Comparison of ENCODE assay signal across 16 cellular contexts in the genomic region with DNA sequence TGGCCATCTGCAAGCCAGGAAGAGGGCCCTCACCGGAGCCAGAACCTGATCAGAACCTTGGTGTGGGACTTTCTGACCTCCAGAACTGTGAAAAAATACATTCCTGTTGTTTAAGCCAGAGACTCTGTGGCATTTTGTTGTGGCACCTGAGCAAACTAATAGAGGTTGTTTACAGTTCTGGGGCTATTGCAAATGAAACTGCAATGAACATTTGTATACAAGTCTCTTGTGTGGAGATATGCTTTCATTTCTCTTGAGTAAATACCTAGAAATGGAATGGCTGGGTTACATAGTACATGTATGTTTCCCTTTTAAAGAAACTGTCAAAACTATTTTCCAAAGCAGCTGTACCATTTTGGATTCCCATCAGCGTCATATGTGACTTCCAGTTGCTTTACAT. TPM values are rescaled to one million over a fixed set of nuclear protein-coding genes. Genes with fewer than 3 reads are reported as not detected.
DNase-seq lines count a peak whose midpoint lies in the region; ATAC-seq, FAIRE-seq and TF ChIP-seq lines count a peak whose summit lies in the region.
"Had no signal": no experiment of that assay in that cellular context is flagged by ENCODE, and none has a peak within 500 bp of the region (broad histone marks: within the 10 kb centered on the region; RNA-seq: fewer than 3 reads in every experiment).

No MANE protein-coding gene starts in this region.

- H3K4me1 Mint-ChIP-seq in endodermal cell, result no peaks in the 10 kb centered on the region

- no TSS peak for BruUV-seq in IMR-90 (replicated peaks; lab: Mats Ljungman, UMichigan)

- no peak overlapping the region for H4K8ac ChIP-seq in IMR-90 (ENCODE audit: low read depth in 2 of 2, low read length in 2 of 2)

- DNase-seq in GM12892 (ENCODE audit: insufficient read length) (no peak), IMR-90 (no peak), BE2C (no peak), MM.1S (no peak), endodermal cell (no peak)
- DNase-seq: C1 segment of cervical spinal cord; Calu3; CD4-positive, alpha-beta T cell; DMS 273 treated with DMSO at 0.1 percent for 48 hours; HCEC 1CT; HFFc6 had no signal

- H3K27me3 Mint-ChIP-seq in endodermal cell (ENCODE audit: insufficient read depth), result peaks cover 7% of the 10 kb centered on the region
- H3K27me3 Mint-ChIP-seq: CD4-positive, alpha-beta T cell had no signal

- FAIRE-seq in GM12892 (lab: Jason Lieb, UNC), result peak; percentile 24
- FAIRE-seq: A549, H1 had no signal

- no peak for TF ChIP-seq RAD21 in IMR-90 (IDR thresholded peaks at IDR 0.05; ENCODE audit: low read length)

- H3K36me3 Mint-ChIP-seq in endodermal cell (ENCODE audit: low read depth), result no peaks in the 10 kb centered on the region

- TF ChIP-seq POLR2A in GM12892 (IDR thresholded peaks at IDR 0.05; ENCODE audit: low read depth, low read length) (no peak), IMR-90 (IDR thresholded peaks at IDR 0.05; ENCODE audit: low read depth, low read length) (no peak)

- H3K36me3 ChIP-seq in IMR-90 (ENCODE audit: control insufficient read depth, insufficient read depth, low read length), result no peaks in the 10 kb centered on the region
- H3K36me3 ChIP-seq in BE2C, result no peaks in the 10 kb centered on the region
- no peaks in the 10 kb centered on the region for H3K36me3 ChIP-seq in MM.1S (replicated peaks; ENCODE audit: insufficient read depth, low read length)
- H3K36me3 ChIP-seq in endodermal cell (ENCODE audit: control insufficient read depth, insufficient read depth, low read length), result no peaks in the 10 kb centered on the region

- CTCF ChIA-PET in IMR-90 (lab: Yijun Ruan, JAX), result interaction anchor here (0.6 kb wide), 1 partner anchor 20 kb away, joined by 4 read pairs; no protein-coding TSS in a partner anchor

- H2BK5ac ChIP-seq in IMR-90 (ENCODE audit: low read depth, low read length, poor library complexity, severe bottlenecking), result no peak overlapping the region

- no peak overlapping the region for H3K27ac Mint-ChIP-seq in endodermal cell
- H3K27ac Mint-ChIP-seq: CD4-positive, alpha-beta T cell; HFFc6; IgD-negative memory B cell had no signal

- H3K27ac ChIP-seq in IMR-90 (ENCODE audit: insufficient read depth, low read length) (no peak overlapping the region), MM.1S (ENCODE audit: low read length) (no peak overlapping the region), endodermal cell (ENCODE audit: low read depth, low read length) (no peak overlapping the region)
- H3K27ac ChIP-seq: A549, KMS-11 had no signal

- H3K9me3 ChIP-seq in IMR-90 (ENCODE audit: control insufficient read depth, insufficient read depth, low read length) (no peaks in the 10 kb centered on the region), BE2C (no peaks in the 10 kb centered on the region), MM.1S (replicated peaks; ENCODE audit: insufficient read depth, low read length) (no peaks in the 10 kb centered on the region), endodermal cell (ENCODE audit: control insufficient read depth, low read length) (peaks cover 27% of the 10 kb centered on the region)
- H3K9me3 ChIP-seq: A549 had no signal

- peak; percentile 47 for ATAC-seq in HG02588 (IDR thresholded peaks at IDR 0.05; ENCODE audit: unreplicated experiment)
- no peak for ATAC-seq in IMR-90 (ENCODE audit: low read depth)
- ATAC-seq: A549 had no signal

- POLR2A ChIA-PET in IMR-90 (lab: Charles Lee; ENCODE audit: unreplicated experiment), result no interaction called here

- no peak overlapping the region for H3K4ac ChIP-seq in IMR-90 (ENCODE audit: low read depth, low read length)

- H3K56ac ChIP-seq in IMR-90 (ENCODE audit: extremely low read depth, insufficient read depth, low read length), result no peak overlapping the region

- no peak overlapping the region for H2AK5ac ChIP-seq in IMR-90 (ENCODE audit: low read depth, low read length)

- no peak overlapping the region for H4K5ac ChIP-seq in IMR-90 (ENCODE audit: low read depth, low read length)

- no peak overlapping the region for H3K23ac ChIP-seq in IMR-90 (ENCODE audit: low read depth, low read length)

- H3F3A ChIP-seq in MM.1S (ENCODE audit: insufficient read depth, low read length), result no peaks in the 10 kb centered on the region

- H3K79me1 ChIP-seq in IMR-90 (ENCODE audit: low read depth in 1 of 2, low read length in 2 of 2), result no peaks in the 10 kb centered on the region; a peak in 1 of 4 replicates

- in situ Hi-C loops in IMR-90 (cut with MboI; ENCODE audit: low sequenced_read_pairs), result no loop called here

- no peaks in the 10 kb centered on the region for H3K9me1 ChIP-seq in IMR-90 (ENCODE audit: insufficient read depth, low read length)

- no peak overlapping the region for H4K91ac ChIP-seq in IMR-90 (ENCODE audit: insufficient read depth, low read depth, low read length)

- H3K18ac ChIP-seq in IMR-90 (ENCODE audit: low read depth, low read length), result no peak overlapping the region

- H2BK120ac ChIP-seq in IMR-90 (ENCODE audit: low read depth, low read length), result no peak overlapping the region

- intact Hi-C loops in IMR-90 (cut with micrococcal nuclease), result no loop called here

- dilution Hi-C loops in IMR-90 (cut with HindIII; ENCODE audit: low sequenced_read_pairs, unreplicated experiment), result no loop called here

- H4K20me1 ChIP-seq in IMR-90 (ENCODE audit: insufficient read depth, low read length) (no peaks in the 10 kb centered on the region), MM.1S (ENCODE audit: insufficient read depth, low read length) (no peaks in the 10 kb centered on the region)

- H3K4me1 ChIP-seq in IMR-90 (ENCODE audit: control insufficient read depth, insufficient read depth, low read length) (no peaks in the 10 kb centered on the region), BE2C (no peaks in the 10 kb centered on the region), MM.1S (ENCODE audit: low read length) (no peaks in the 10 kb centered on the region), endodermal cell (ENCODE audit: control insufficient read depth, insufficient read depth, low read length) (no peaks in the 10 kb centered on the region)
- H3K4me1 ChIP-seq: A549 had no signal

- no peak for TF ChIP-seq CTCF in IMR-90 (conservative IDR thresholded peaks at IDR 0.05; ENCODE audit: low read depth, low read length)
- no peak for TF ChIP-seq CTCF in BE2C (IDR thresholded peaks at IDR 0.05; ENCODE audit: low read depth, low read length)
- TF ChIP-seq CTCF in MM.1S (IDR thresholded peaks at IDR 0.05; ENCODE audit: low read length), result no peak
- no peak for TF ChIP-seq CTCF in endodermal cell (conservative IDR thresholded peaks at IDR 0.05)

- no peaks in the 10 kb centered on the region for H3K9me2 ChIP-seq in MM.1S (replicated peaks; ENCODE audit: insufficient read depth, low read length)

- no peak overlapping the region for H3K4me2 ChIP-seq in IMR-90 (ENCODE audit: low read depth, low read length)
- no peak overlapping the region for H3K4me2 ChIP-seq in MM.1S (ENCODE audit: low read depth, low read length)
- H3K4me2 ChIP-seq: A549, KMS-11 had no signal

- no peaks in the 10 kb centered on the region for H3K79me2 ChIP-seq in MM.1S (ENCODE audit: low read length)

- 50% methylated on average over 1 of the region's 2 CpGs; no CpG with 5 or more reads in 1 of the 2 experiments for WGBS in IMR-90 (ENCODE audit: extremely low coverage in 2 of 2, insufficient read length in 1 of 2), 2 experiments
- 48 to 50% methylated on average over 2 of the region's 2 CpGs for WGBS in endodermal cell (ENCODE audit: insufficient coverage in 1 of 2, insufficient read length in 1 of 2), 2 experiments

- no peak overlapping the region for H2BK15ac ChIP-seq in IMR-90 (ENCODE audit: low read depth, low read length)

- H2AK9ac ChIP-seq in IMR-90 (replicated peaks; ENCODE audit: low read depth, low read length, poor library complexity), result no peak overlapping the region

- no peak overlapping the region for H3K4me3 Mint-ChIP-seq in endodermal cell
- H3K4me3 Mint-ChIP-seq: CD4-positive, alpha-beta T cell; HFFc6; IgD-negative memory B cell had no signal

- H3K4me3 ChIP-seq in IMR-90 (ENCODE audit: insufficient read depth, low read depth, low read length) (no peak overlapping the region), BE2C (ENCODE audit: low read depth, low read length) (no peak overlapping the region), MM.1S (ENCODE audit: low read length) (no peak overlapping the region), endodermal cell (ENCODE audit: low read length) (no peak overlapping the region)
- H3K4me3 ChIP-seq: A549 had no signal

- H2BK20ac ChIP-seq in IMR-90 (ENCODE audit: low read depth, low read length), result no peak overlapping the region

- H2AFZ ChIP-seq in IMR-90 (replicated peaks; ENCODE audit: low read length, poor library complexity), result peak overlapping the region; percentile 28
- H2AFZ ChIP-seq in MM.1S (ENCODE audit: low read length), result no peak overlapping the region

- H3K9me3 Mint-ChIP-seq in endodermal cell, result peaks cover 21% of the 10 kb centered on the region

- H3K9ac ChIP-seq in IMR-90 (ENCODE audit: low read depth, low read length) (no peak overlapping the region), MM.1S (ENCODE audit: low read length) (no peak overlapping the region), endodermal cell (ENCODE audit: extremely low read depth, low read length, poor library complexity, severe bottlenecking) (no peak overlapping the region)
- H3K9ac ChIP-seq: KMS-11 had no signal

- H3K27me3 ChIP-seq in IMR-90 (ENCODE audit: control insufficient read depth, insufficient read depth, low read length), result peaks cover 1% of the 10 kb centered on the region; the same call in 1 of the 2 replicates
- peaks cover 5% of the 10 kb centered on the region; the same call in 1 of the 2 replicates for H3K27me3 ChIP-seq in BE2C
- no peaks in the 10 kb centered on the region for H3K27me3 ChIP-seq in MM.1S (replicated peaks; ENCODE audit: insufficient read depth, low read length)
- no peaks in the 10 kb centered on the region for H3K27me3 ChIP-seq in endodermal cell (ENCODE audit: control insufficient read depth, insufficient read depth, low read length, poor library complexity, severe bottlenecking)

- no peak overlapping the region for H3K14ac ChIP-seq in IMR-90 (replicated peaks; ENCODE audit: low read depth, low read length)

TF ChIP-seq in IMR-90, 13 proteins besides CTCF, POLR2A, EP300 and RAD21 (continues in another document):
- no peak for TF ChIP-seq MAFK (IDR thresholded peaks at IDR 0.05; ENCODE audit: low read depth, low read length)

RNA-seq across cellular contexts. Expression of gene MAP3K9, which starts 22.1 kb away (rescaled TPM):
- polyA plus RNA-seq in GM12892 (2012; ENCODE audit: missing spikeins), result 2.0 TPM
- total RNA-seq in IMR-90 (2012; rRNA removed) (0.18 and 0.28 TPM in 2 replicates), endodermal cell (10 to 100 TPM; 34.1 to 38.5 TPM)
- polyA plus RNA-seq in IMR-90 (2012; rRNA removed), result 0.17 and 0.26 TPM in 2 replicates
- polyA plus RNA-seq in IMR-90 (2012; cell fraction: cytosol; rRNA removed), result 0.11 and 0.34 TPM in 2 replicates
- 0.25 and 0.29 TPM in 2 replicates for polyA plus RNA-seq in IMR-90 (2012; cell fraction: nucleus; rRNA removed; ENCODE audit: low replicate concordance)
- polyA plus RNA-seq in BE2C (2012; ENCODE audit: insufficient read depth, insufficient read length, low read depth), result 0.28 TPM
- polyA plus RNA-seq in endodermal cell (2013, experiment 1 of 2), result 7.3 TPM
- 7.6 TPM for polyA plus RNA-seq in endodermal cell (2013, experiment 2 of 2)

Comparison
In these comparisons a context has a peak if more than half of its experiments do, and no peak if none do; other contexts are left out.
1. RNA of gene MAP3K9, which starts 22.1 kb away (total RNA-seq): 34.1 to 38.5 TPM in endodermal cell; 0.18 to 0.28 TPM in IMR-90; every median in the first group is over 10 times any median in the second.